Comparison of ENCODE assay signal across 8 cellular contexts in the genomic region with DNA sequence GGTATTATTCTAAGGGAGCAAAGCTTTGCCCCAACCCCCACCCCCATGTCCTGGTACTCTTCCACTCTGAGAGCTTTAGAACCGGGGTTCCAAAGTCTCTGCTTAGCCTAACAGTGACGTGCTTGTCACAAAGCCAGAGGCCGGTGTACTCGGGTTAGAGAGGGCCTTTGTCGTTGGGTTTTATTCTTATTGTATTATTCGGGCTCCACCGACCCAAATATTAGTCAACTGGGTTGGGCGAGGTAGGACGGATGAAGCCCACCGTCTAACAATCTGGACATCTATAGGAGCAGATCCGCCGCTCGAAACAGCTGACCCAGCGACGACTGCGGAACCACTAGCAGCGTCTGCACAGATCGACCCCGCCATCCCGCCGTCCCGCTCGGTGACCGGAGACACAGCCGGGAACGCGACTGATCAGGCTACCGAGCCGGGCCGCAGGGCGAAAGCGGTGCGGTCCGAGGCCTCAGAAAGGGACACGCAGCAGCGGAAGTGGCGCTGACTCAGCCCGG. TPM values are rescaled to one million over a fixed set of nuclear protein-coding genes. Genes with fewer than 3 reads are reported as not detected.
DNase-seq lines count a peak whose midpoint lies in the region; ATAC-seq and TF ChIP-seq lines count a peak whose summit lies in the region.
"Not testable (repeated sequence)": the region's sequence is repeated elsewhere in the genome, so short reads cannot be mapped to it uniquely, and the experiment has no call there.

No MANE protein-coding gene starts in this region.

- H3K27me3 ChIP-seq in SJSA1 (replicated peaks); ascending aorta; esophagus squamous epithelium; liver (ENCODE audit: control insufficient read depth in 4 of 4, insufficient read depth in 4 of 4, low read length in 3 of 4); prostate gland (replicated peaks; ENCODE audit: insufficient read depth); uterus: not testable (repeated sequence)

- ATAC-seq in GM18498 (IDR thresholded peaks at IDR 0.05; ENCODE audit: unreplicated experiment) (peak; percentile 1), HG03045 (IDR thresholded peaks at IDR 0.05; ENCODE audit: unreplicated experiment) (peak; percentile 5)

- H3K9ac ChIP-seq in liver (ENCODE audit: low read depth in 1 of 2, low read length in 2 of 2), result peak overlapping the region in 1 of 2 donors; percentile 27

- TF ChIP-seq RAD21 in liver (IDR thresholded peaks at IDR 0.05), result not testable (repeated sequence)

- H3K4me3 ChIP-seq in SJSA1 (peak overlapping the region; percentile 95), ascending aorta (peak overlapping the region; percentile 85 to 96), esophagus squamous epithelium (peak overlapping the region; percentile 88 to 98 (median 96)), liver (ENCODE audit: low read depth in 1 of 3, low read length in 3 of 3) (peak overlapping the region in 2 of 3 donors; percentile 33 to 69), prostate gland (peak overlapping the region; percentile 81 to 96), uterus (peak overlapping the region; percentile 91 to 99)

- 0% methylated on average over 1 of the region's 38 CpGs; no CpG with 5 or more reads in 1 of the 2 donors for WGBS in esophagus squamous epithelium, 2 donors
- WGBS in liver, result under 1% methylated on average over 25 of the region's 38 CpGs
- 0% methylated on average over 24 of the region's 38 CpGs for WGBS in prostate gland

- H3K36me3 ChIP-seq in SJSA1, result peaks cover 16% of the 10 kb centered on the region
- H3K36me3 ChIP-seq in ascending aorta; esophagus squamous epithelium; liver (ENCODE audit: control insufficient read depth in 4 of 4, insufficient read depth in 3 of 4, low read depth in 1 of 4, low read length in 3 of 4); prostate gland; uterus: not testable (repeated sequence)

- not testable (repeated sequence) for DNase-seq in SJSA1 (ENCODE audit: low read depth in 1 of 2, low spot score in 2 of 2); ascending aorta (ENCODE audit: low spot score in 2 of 2); esophagus squamous epithelium (lab: John Stamatoyannopoulos, UW); prostate gland (ENCODE audit: low spot score); uterus

- intact Hi-C loops in ascending aorta (cut with DNase I), result loop anchor here (10.0 kb wide), 1 partner anchor 176 kb away; a partner anchor contains a TSS
- intact Hi-C loops in esophagus squamous epithelium (cut with DNase I); prostate gland (cut with DNase I); uterus (cut with DNase I; ENCODE audit: low total_unique reads): not testable (repeated sequence)

- TF ChIP-seq CTCF in ascending aorta (IDR thresholded peaks at IDR 0.05); esophagus squamous epithelium (IDR thresholded peaks at IDR 0.05); liver (IDR thresholded peaks at IDR 0.05; ENCODE audit: low read depth, low read length, missing input control); prostate gland (IDR thresholded peaks at IDR 0.05); uterus (IDR thresholded peaks at IDR 0.05): not testable (repeated sequence)

- H3K4me1 ChIP-seq in SJSA1 (replicated peaks) (peaks cover 27% of the 10 kb centered on the region), ascending aorta (peaks cover 0 to 18% of the 10 kb centered on the region in 2 donors), esophagus squamous epithelium (peaks cover 8 to 75% (median 24%) of the 10 kb centered on the region in 3 donors), liver (ENCODE audit: control insufficient read depth in 4 of 4, insufficient read depth in 4 of 4, low read length in 3 of 4) (peaks cover 10 to 37% (median 32%) of the 10 kb centered on the region in 4 donors)
- H3K4me1 ChIP-seq in prostate gland (replicated peaks); uterus: not testable (repeated sequence)

- H3K9me3 ChIP-seq in SJSA1 (replicated peaks); ascending aorta; esophagus squamous epithelium; liver (ENCODE audit: control insufficient read depth in 4 of 4, low read length in 3 of 4); prostate gland; uterus: not testable (repeated sequence)

- H3K27ac ChIP-seq in SJSA1 (peak overlapping the region; percentile 46), ascending aorta (peak overlapping the region; percentile 86 to 90), esophagus squamous epithelium (peak overlapping the region; percentile 92 to 98 (median 96)), liver (ENCODE audit: low read depth in 1 of 2, low read length in 2 of 2) (peak overlapping the region; percentile 93 to 94), prostate gland (peak overlapping the region; percentile 86 to 91), uterus (peak overlapping the region; percentile 86 to 89)

- TF ChIP-seq POLR2A in esophagus squamous epithelium (IDR thresholded peaks at IDR 0.05); prostate gland (IDR thresholded peaks at IDR 0.05); uterus (IDR thresholded peaks at IDR 0.05): not testable (repeated sequence)

TF ChIP-seq in liver, 16 proteins besides CTCF, POLR2A, EP300 and RAD21:
- TF ChIP-seq GABPA (IDR thresholded peaks at IDR 0.05 in 1 of 2, conservative IDR thresholded peaks at IDR 0.05 in 1 of 2) (peak in 1 of 2 donors; percentile 20), SP1 (IDR thresholded peaks at IDR 0.05) (peak; percentile 61), HNF4A (conservative IDR thresholded peaks at IDR 0.05) (peak; percentile 46 to 55)

RNA-seq across cellular contexts. Expression of a gene that starts 0.4 kb away (rescaled TPM):
- total RNA-seq in SJSA1 (2014; rRNA removed; shearing (Covaris generic)), result 90.1 and 199 TPM in 2 replicates
- total RNA-seq in ascending aorta (23.5 TPM), esophagus squamous epithelium (100 to 1,000 TPM in 1 of 4 donors, 10 to 100 TPM in 3; 77.5 to 101 (median 88.0) TPM), liver (10 to 100 TPM; 72.7 to 77.2 TPM), prostate gland (100 to 1,000 TPM in 1 of 2 donors, 10 to 100 TPM in 1; 77.6 to 114 TPM), uterus (100 to 1,000 TPM in 2 of 4 donors, 10 to 100 TPM in 2; 34.4 to 147 (median 88.6) TPM)
- polyA plus RNA-seq in liver, result 10 to 100 TPM; 56.8 to 78.8 TPM

RNA-seq across cellular contexts. Expression of a gene that starts 2.8 kb away (rescaled TPM):
- total RNA-seq in SJSA1 (2014; rRNA removed; shearing (Covaris generic)), result 50.8 and 70.9 TPM in 2 replicates
- total RNA-seq in ascending aorta (2.9 TPM), esophagus squamous epithelium (10 to 100 TPM in 3 of 4 donors, 1 to 10 TPM in 1; 7.1 to 18.8 (median 16.4) TPM), liver (10 to 100 TPM; 16.2 to 18.5 TPM), prostate gland (10 to 100 TPM; 23.6 to 32.9 TPM), uterus (10 to 100 TPM; 20.2 to 71.2 (median 48.3) TPM)
- polyA plus RNA-seq in liver, result 1 to 10 TPM; 3.2 to 4.6 TPM

RNA-seq across cellular contexts. Expression of a gene that starts 31.2 kb away (rescaled TPM):
- 20.9 and 23.8 TPM in 2 replicates for total RNA-seq in SJSA1 (2014; rRNA removed; shearing (Covaris generic))
- 11.9 TPM for total RNA-seq in ascending aorta
- total RNA-seq in esophagus squamous epithelium, result 10 to 100 TPM; 12.1 to 21.2 (median 15.5) TPM
- 1 to 10 TPM; 8.3 to 9.2 TPM for total RNA-seq in liver
- 1 to 10 TPM; 2.7 to 2.8 TPM for polyA plus RNA-seq in liver
- 10 to 100 TPM; 28.7 to 44.8 TPM for total RNA-seq in prostate gland
- total RNA-seq in uterus, result 10 to 100 TPM in 3 of 4 donors, 1 to 10 TPM in 1; 8.5 to 45.4 (median 27.4) TPM

Comparison
In these comparisons a context has a peak if more than half of its experiments do, and no peak if none do; other contexts are left out.
1. H3K27ac ChIP-seq: peak in every context shown above with its lines; median percentile 96 in esophagus squamous epithelium; 94 in liver; 88 in prostate gland; 88 in ascending aorta; 88 in uterus; 46 in SJSA1.